ENCODE assay signal across 8 cellular contexts in genomic region chr6:17705778-17706579, GRCh38. TPM values are rescaled to one million over a fixed set of nuclear protein-coding genes. Genes with fewer than 3 reads are reported as not detected.
A peak's percentile ranks its signal among the peaks of the same experiment; 100 is the strongest.
DNase-seq lines count a peak whose midpoint lies in the region; ATAC-seq, FAIRE-seq and TF ChIP-seq lines count a peak whose summit lies in the region.

No MANE protein-coding gene starts in this region.

- peak overlapping the region; percentile 95 for H3K4me3 Mint-ChIP-seq in T-helper 17 cell

- H3K4me1 ChIP-seq in small intestine (ENCODE audit: control insufficient read depth in 2 of 2, insufficient read depth in 1 of 2, low read depth in 1 of 2, low read length in 1 of 2): peaks cover 4 to 6% of the 10 kb centered on the region in 2 donors

- H3K27ac ChIP-seq in small intestine (ENCODE audit: low read depth in 1 of 2, low read length in 1 of 2): peak overlapping the region; percentile 99

- no peaks in the 10 kb centered on the region for H3K36me3 ChIP-seq in small intestine (ENCODE audit: control insufficient read depth in 2 of 2, insufficient read depth in 2 of 2, low read length in 2 of 2)

- peaks cover 4% of the 10 kb centered on the region for H3K36me3 Mint-ChIP-seq in T-helper 17 cell (ENCODE audit: low read depth)

- H3K9me3 ChIP-seq in T-helper 17 cell (ENCODE audit: control insufficient read depth, low read length, poor library complexity, severe bottlenecking) (no peaks in the 10 kb centered on the region), small intestine (ENCODE audit: control insufficient read depth, low read depth) (no peaks in the 10 kb centered on the region)

- 0 to 1% (median 0%) methylated on average over 43 to 58 of the region's 58 CpGs for WGBS in small intestine, 3 donors

- FAIRE-seq in small intestine (lab: Jason Lieb, UNC): no peak

- no peaks in the 10 kb centered on the region for H3K27me3 ChIP-seq in small intestine (ENCODE audit: control insufficient read depth in 2 of 2, insufficient read depth in 2 of 2, low read length in 2 of 2)

- peak; percentile 22 for DNase-seq in GOT3 (lab: John Stamatoyannopoulos, UW)
- no peak for DNase-seq in LNCaP clone FGC (ENCODE audit: low read depth)
- peak; percentile 76 to 82 (median 79) for DNase-seq in T-helper 17 cell
- DNase-seq in anterior cingulate cortex (lab: John Stamatoyannopoulos, UW): peak in 39 of 58 donors; percentile 4 to 77 (median 44)
- peak; percentile 55 for DNase-seq in small intestine
- DNase-seq in HuH-7.5 (ENCODE audit: low spot score): no peak

- no peaks in the 10 kb centered on the region for H3K27me3 Mint-ChIP-seq in T-helper 17 cell

- H3K4me1 Mint-ChIP-seq in T-helper 17 cell: peaks cover 32% of the 10 kb centered on the region

- TF ChIP-seq CTCF in LNCaP clone FGC (IDR thresholded peaks at IDR 0.05; ENCODE audit: control insufficient read depth, extremely low read depth, insufficient read depth): 0 out of 2 replicates have a peak, but pooled peaks have one; percentile 12

- ATAC-seq in T-helper 17 cell: peak; percentile 77

- peak overlapping the region; percentile 74 for H3K4me3 ChIP-seq in GM08714 (ENCODE audit: low read length)
- H3K4me3 ChIP-seq in LNCaP clone FGC (ENCODE audit: low read depth, low read length): peak overlapping the region; percentile 93
- H3K4me3 ChIP-seq in iPS-11a (ENCODE audit: low read depth, low read length): peak overlapping the region; percentile 91
- H3K4me3 ChIP-seq in small intestine (ENCODE audit: low read depth in 1 of 2, low read length in 2 of 2): peak overlapping the region; percentile 77 to 100

- peak overlapping the region; percentile 94 for H3K27ac Mint-ChIP-seq in T-helper 17 cell

RNA-seq across cellular contexts. Expression of gene NUP153, which starts 0.7 kb away (rescaled TPM):
- 10 to 100 TPM; 63.3 to 66.3 TPM for total RNA-seq in T-helper 17 cell
- polyA plus RNA-seq in small intestine: 1 to 10 TPM; 7.6 to 8.9 (median 8.3) TPM

Comparison
In these comparisons a context has a peak if more than half of its experiments do, and no peak if none do; other contexts are left out.
1. DNase-seq: peak in GOT3 (single experiment), T-helper 17 cell (3 of 3), anterior cingulate cortex (39 of 58) and small intestine (single experiment); none in LNCaP clone FGC (single experiment) and HuH-7.5 (single experiment).
2. Peak in every context shown above with its lines, with median percentiles within 50 percentile points of each other: H3K4me3 ChIP-seq.